In the genomic region with DNA sequence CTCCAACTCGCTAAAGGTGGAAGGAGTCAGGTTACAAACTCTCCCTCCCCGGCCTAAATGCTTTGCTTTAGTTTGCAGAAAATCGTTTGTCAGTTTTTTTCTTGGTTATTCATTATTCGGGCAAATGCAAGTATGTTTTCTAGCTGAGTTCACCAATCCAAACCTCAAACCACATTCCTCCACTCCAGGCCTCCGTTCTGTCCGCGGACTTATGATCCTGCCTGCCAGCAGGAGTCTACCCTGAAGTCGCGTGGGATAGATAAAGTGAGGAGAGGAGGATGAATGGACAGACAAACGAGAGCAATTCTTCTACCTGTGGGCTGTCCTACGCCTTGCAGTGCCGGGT, we compare ENCODE assay signal across 9 cellular contexts. TPM values are rescaled to one million over a fixed set of nuclear protein-coding genes. Genes with fewer than 3 reads are reported as not detected.
A peak's percentile ranks its signal among the peaks of the same experiment; 100 is the strongest.
DNase-seq lines count a peak whose midpoint lies in the region; TF ChIP-seq lines count a peak whose summit lies in the region.
"Had no signal": no experiment of that assay in that cellular context is flagged by ENCODE, and none has a peak within 500 bp of the region (broad histone marks: within the 10 kb centered on the region; RNA-seq: fewer than 3 reads in every experiment).

No MANE protein-coding gene starts in this region.

- WGBS in testis, 2 donors, result 0% methylated on average over 11 to 12 of the region's 12 CpGs

- intact Hi-C loops in testis (cut with DNase I; ENCODE audit: low total_unique reads), result loop anchor here (10.0 kb wide), 1 partner anchor 1901 kb away; no protein-coding TSS in a partner anchor

- H3K36me3 ChIP-seq in HUES48 (ENCODE audit: control insufficient read depth, insufficient read depth, low read length) (peaks cover 35% of the 10 kb centered on the region), testis (ENCODE audit: low read depth, missing control alignments) (no peaks in the 10 kb centered on the region)
- H3K36me3 ChIP-seq: neutrophil had no signal

- H3K4me1 ChIP-seq in HUES48 (ENCODE audit: control insufficient read depth, insufficient read depth, low read length) (peaks cover 22% of the 10 kb centered on the region), testis (peaks cover 4% of the 10 kb centered on the region)

- DNase-seq in AG08395 (ENCODE audit: low spot score) (peak; percentile 20), astrocyte of the hippocampus (ENCODE audit: low read depth, low spot score) (peak; percentile 86), testis (no peak), NCI-H2227 (lab: John Stamatoyannopoulos, UW; ENCODE audit: unreplicated experiment) (no peak), HT-29 (ENCODE audit: low spot score) (no peak), T1000 (lab: John Stamatoyannopoulos, UW) (no peak)

- peak overlapping the region; percentile 74 for H3K4me3 ChIP-seq in HUES48 (ENCODE audit: low read depth, low read length)
- peak overlapping the region; percentile 76 to 91 for H3K4me3 ChIP-seq in testis

- TF ChIP-seq CTCF in testis (IDR thresholded peaks at IDR 0.05), result no peak

- peak overlapping the region; percentile 81 for H3K27ac ChIP-seq in HUES48 (ENCODE audit: low read depth, low read length)
- peak overlapping the region; percentile 86 for H3K27ac ChIP-seq in layer of hippocampus (ENCODE audit: low read depth, low read length)
- H3K27ac ChIP-seq in testis, result peak overlapping the region; percentile 75 to 93
- H3K27ac ChIP-seq: neutrophil had no signal

- H3K27me3 ChIP-seq in HUES48 (ENCODE audit: control insufficient read depth, insufficient read depth, low read length), result peaks cover 37% of the 10 kb centered on the region
- H3K27me3 ChIP-seq in layer of hippocampus (ENCODE audit: control insufficient read depth, insufficient read depth, low read length), result no peaks in the 10 kb centered on the region
- H3K27me3 ChIP-seq in testis, result no peaks in the 10 kb centered on the region

- no peak for TF ChIP-seq POLR2A in testis (IDR thresholded peaks at IDR 0.05)

- H3K9me3 ChIP-seq in HUES48 (ENCODE audit: control insufficient read depth, insufficient read depth, low read length), result no peaks in the 10 kb centered on the region
- H3K9me3 ChIP-seq in testis, result no peaks in the 10 kb centered on the region
- H3K9me3 ChIP-seq: neutrophil had no signal

- H3K9ac ChIP-seq in HUES48 (ENCODE audit: low read depth, low read length), result peak overlapping the region; percentile 86

RNA-seq across cellular contexts. Expression of a gene that starts 1.3 kb away (rescaled TPM):
- 10 to 100 TPM; 31.3 to 33.7 TPM for total RNA-seq in testis
- polyA plus RNA-seq in testis (ENCODE audit: insufficient read depth, low read depth, low replicate concordance), result 15.9 TPM
- not detected in 2 replicates for total RNA-seq in HT-29 (2014; rRNA removed; shearing (Covaris generic))

Comparison
In these comparisons a context has a peak if more than half of its experiments do, and no peak if none do; other contexts are left out.
1. DNase-seq: peak in AG08395 (single experiment) and astrocyte of the hippocampus (single experiment); none in testis (single experiment), NCI-H2227 (single experiment), HT-29 (single experiment) and T1000 (single experiment).
2. RNA of a gene that starts 1.3 kb away (total RNA-seq): 31.3 to 33.7 TPM in testis; not detected in HT-29; every median in the first group is over 10 times any median in the second.
3. Peak in every context shown above with its lines, with median percentiles within 50 percentile points of each other: H3K27ac ChIP-seq.